Comparison of ENCODE assay signal across 8 cellular contexts in genomic region chr6:167827062-167827587, GRCh38. TPM values are rescaled to one million over a fixed set of nuclear protein-coding genes. Genes with fewer than 3 reads are reported as not detected.
DNase-seq lines count a peak whose midpoint lies in the region; ATAC-seq, FAIRE-seq and TF ChIP-seq lines count a peak whose summit lies in the region.

No MANE protein-coding gene starts in this region.

- WGBS in K562 (ENCODE audit: insufficient coverage, low coverage, missing lambda C conversion rate), result 0% methylated on average over 7 of the region's 77 CpGs
- WGBS in HepG2 (ENCODE audit: low lambda C conversion rate), result 3% methylated on average over 35 of the region's 77 CpGs
- WGBS in urinary bladder, result under 1% methylated on average over 54 of the region's 77 CpGs

- H3K4me3 ChIP-seq in K562, result peak overlapping the region; percentile 74
- peak overlapping the region; percentile 78 to 100 (median 95); a peak in 5 of 6 replicates for H3K4me3 ChIP-seq in HepG2 (replicated peaks in 1 of 3; ENCODE audit: insufficient read depth in 1 of 3, low read depth in 2 of 3, low read length in 3 of 3)
- peak overlapping the region; percentile 100 for H3K4me3 ChIP-seq in urinary bladder (ENCODE audit: low read depth, low read length)

- no TSS peak for BruUV-seq in K562 (replicated peaks; lab: Mats Ljungman, UMichigan)
- no TSS peak for BruUV-seq in HepG2 (replicated peaks; lab: Mats Ljungman, UMichigan)

- ATAC-seq in GM21737 (IDR thresholded peaks at IDR 0.05; ENCODE audit: unreplicated experiment) (peak; percentile 31), K562 (no peak; the same call in 2 of the 3 replicates), HepG2 (peak; percentile 18)

- H2AFZ ChIP-seq in K562 (ENCODE audit: low read depth, low read length) (peak overlapping the region; percentile 32; the same call in 1 of the 2 replicates), HepG2 (ENCODE audit: low read length) (no peak overlapping the region)

- H3K9me3 Mint-ChIP-seq in T-helper 2 cell treated with Interferon-gamma antibody and Interleukin-4, amounts not matched to agents 5 μg/mL and 100 μg/mL, for 36 hours, result no peaks in the 10 kb centered on the region

- no peaks in the 10 kb centered on the region for H3K9me3 ChIP-seq in K562 (replicated peaks; ENCODE audit: control insufficient read depth, insufficient read depth, low read depth, low read length)
- no peaks in the 10 kb centered on the region for H3K9me3 ChIP-seq in HepG2 (ENCODE audit: low read length)

- H3K4me2 ChIP-seq in K562 (ENCODE audit: insufficient read depth, low read length) (peak overlapping the region; percentile 85; the same call in 1 of the 2 replicates), HepG2 (ENCODE audit: low read depth, low read length) (no peak overlapping the region)

- peaks cover 48% of the 10 kb centered on the region for H3K79me2 ChIP-seq in K562 (ENCODE audit: control insufficient read depth, insufficient read depth, low read length)
- H3K79me2 ChIP-seq in HepG2 (ENCODE audit: insufficient read depth, low read length), result peaks cover 51% of the 10 kb centered on the region

- POLR2A ChIA-PET in K562 (lab: Yijun Ruan, JAX) (interaction anchor here (0.7 to 5.8 kb wide), 4 partner anchors 8 to 57 kb away, joined by 3 to 45 read pairs (median 6); no protein-coding TSS in a partner anchor), HepG2 (lab: Yijun Ruan, JAX) (interaction anchor here (1.3 to 2.2 kb wide), 5 partner anchors 21 to 148 kb away, joined by 4 to 9 read pairs (median 5); no protein-coding TSS in a partner anchor)

- H3K9ac ChIP-seq in K562 (ENCODE audit: insufficient read depth in 1 of 2, low read depth in 2 of 2, low read length in 2 of 2), result peak overlapping the region in 1 of 2 experiments; percentile 92; a peak in 3 of 4 replicates
- H3K9ac ChIP-seq in HepG2 (ENCODE audit: insufficient read depth, low read depth, low read length), result peak overlapping the region; percentile 85

- H3K36me3 Mint-ChIP-seq in T-helper 2 cell treated with Interferon-gamma antibody and Interleukin-4, amounts not matched to agents 5 μg/mL and 100 μg/mL, for 36 hours (ENCODE audit: low read depth), result no peaks in the 10 kb centered on the region

- no peak for TF ChIP-seq POLR2A in K562 (conservative IDR thresholded peaks at IDR 0.05)
- peak in 1 of 2 experiments; percentile 6; a peak in 1 of 4 replicates for TF ChIP-seq POLR2A in HepG2 (IDR thresholded peaks at IDR 0.05; ENCODE audit: insufficient read depth in 1 of 2, low read depth in 2 of 2, low read length in 2 of 2)

- TF ChIP-seq CTCF in K562 (IDR thresholded peaks at IDR 0.05 in 2 of 3, conservative IDR thresholded peaks at IDR 0.05 in 1 of 3; ENCODE audit: insufficient read depth in 2 of 3, low read depth in 1 of 3, low read length in 3 of 3), result no peak
- TF ChIP-seq CTCF in HepG2 (CRISPR knock-in tag; IDR thresholded peaks at IDR 0.05), result no peak

- H3K27me3 ChIP-seq in K562 (ENCODE audit: control insufficient read depth in 2 of 2, insufficient read depth in 2 of 2, low read length in 2 of 2) (no peaks in the 10 kb centered on the region), HepG2 (ENCODE audit: control insufficient read depth in 1 of 2, insufficient read depth in 2 of 2, low read length in 2 of 2) (no peaks in the 10 kb centered on the region; a peak in 1 of 5 replicates)

- DNase-seq in T-helper 2 cell (peak in 3 of 5 experiments; percentile 12 to 23 (median 12)), HuH-7 (ENCODE audit: low spot score) (peak; percentile 63), K562 (ENCODE audit: extremely low read depth in 1 of 4, low spot score in 3 of 4) (peak in 3 of 4 experiments; percentile 61 to 72 (median 67)), HepG2 (ENCODE audit: low spot score) (no peak), foreskin melanocyte (no peak)
- no peak for DNase-seq in T-helper 2 cell treated with Interferon-gamma antibody and Interleukin-4, amounts not matched to agents 5 μg/mL and 100 μg/mL, for 36 hours (ENCODE audit: low spot score)

- in situ Hi-C loops in K562 (cut with MboI), result no loop called here
- in situ Hi-C loops in HepG2 (cut with HindIII; ENCODE audit: extremely low pct_ligation_motif_present, low pct_unique_long_range_greater_than_20kb), result no loop called here

- no peak overlapping the region for H3K27ac Mint-ChIP-seq in T-helper 2 cell treated with Interferon-gamma antibody and Interleukin-4, amounts not matched to agents 5 μg/mL and 100 μg/mL, for 36 hours

- H3K9me1 ChIP-seq in K562 (ENCODE audit: control insufficient read depth, insufficient read depth, low read length), result no peaks in the 10 kb centered on the region

- H4K20me1 ChIP-seq in K562 (replicated peaks; ENCODE audit: control insufficient read depth, insufficient read depth, low read length) (peaks cover 18% of the 10 kb centered on the region), HepG2 (ENCODE audit: insufficient read depth, low read length) (peaks cover 44% of the 10 kb centered on the region)

- TF ChIP-seq RAD21 in K562 (CRISPR knock-in tag; conservative IDR thresholded peaks at IDR 0.05 in 1 of 2, IDR thresholded peaks at IDR 0.05 in 1 of 2) (no peak), HepG2 (CRISPR knock-in tag; IDR thresholded peaks at IDR 0.05) (no peak; the same call in 1 of the 2 replicates)

- CTCF ChIA-PET in K562 (lab: Yijun Ruan, JAX; ENCODE audit: low intra/inter-chr PET ratio), result no interaction called here
- CTCF ChIA-PET in HepG2 (lab: Yijun Ruan, JAX; ENCODE audit: low intra/inter-chr PET ratio, low total read pairs), result no interaction called here

- no peak for FAIRE-seq in K562 (lab: Jason Lieb, UNC)
- FAIRE-seq in HepG2 (lab: Jason Lieb, UNC), result no peak

- H3K36me3 ChIP-seq in K562 (ENCODE audit: control insufficient read depth, insufficient read depth, low read length) (no peaks in the 10 kb centered on the region), HepG2 (replicated peaks in 1 of 2; ENCODE audit: control insufficient read depth in 1 of 2, insufficient read depth in 2 of 2, low read length in 2 of 2) (peaks cover 0 to 10% of the 10 kb centered on the region in 2 experiments; a peak in 2 of 5 replicates), urinary bladder (ENCODE audit: insufficient read depth) (no peaks in the 10 kb centered on the region)

- H3K4me1 Mint-ChIP-seq in T-helper 2 cell treated with Interferon-gamma antibody and Interleukin-4, amounts not matched to agents 5 μg/mL and 100 μg/mL, for 36 hours (ENCODE audit: low read depth), result peaks cover 28% of the 10 kb centered on the region

- peaks cover 24 to 33% of the 10 kb centered on the region in 2 experiments for H3K4me1 ChIP-seq in K562 (replicated peaks in 1 of 2; ENCODE audit: control insufficient read depth in 2 of 2, insufficient read depth in 2 of 2, low read length in 2 of 2)
- peaks cover 44% of the 10 kb centered on the region for H3K4me1 ChIP-seq in HepG2 (ENCODE audit: insufficient read depth, low read length)
- no peaks in the 10 kb centered on the region for H3K4me1 ChIP-seq in urinary bladder (ENCODE audit: insufficient read depth)

- TF ChIP-seq EP300 in K562 (IDR thresholded peaks at IDR 0.05; ENCODE audit: low read length), result no peak
- TF ChIP-seq EP300 in HepG2 (IDR thresholded peaks at IDR 0.05; ENCODE audit: low read depth in 2 of 2, low read length in 2 of 2), result no peak
- TF ChIP-seq EP300 in HepG2 (CRISPR knock-in tag; IDR thresholded peaks at IDR 0.05; ENCODE audit: borderline replicate concordance), result no peak

- peaks cover 72% of the 10 kb centered on the region for H3K27me3 Mint-ChIP-seq in T-helper 2 cell treated with Interferon-gamma antibody and Interleukin-4, amounts not matched to agents 5 μg/mL and 100 μg/mL, for 36 hours (ENCODE audit: low read depth)

- intact Hi-C loops in K562 (cut with micrococcal nuclease) (loop anchor here (5.0 kb wide), 1 partner anchor 60 kb away; no protein-coding TSS in a partner anchor), HepG2 (cut with micrococcal nuclease; ENCODE audit: unreplicated experiment) (loop anchor here (2.0 to 5.0 kb wide), 5 partner anchors 65 to 325 kb away; no protein-coding TSS in a partner anchor)

- H3K27ac ChIP-seq in K562 (ENCODE audit: extremely low read depth, low read depth, low read length), result peak overlapping the region; percentile 52; the same call in 2 of the 3 replicates
- peak overlapping the region; percentile 87 for H3K27ac ChIP-seq in HepG2 (ENCODE audit: extremely low read length, insufficient read depth, low read length)
- H3K27ac ChIP-seq in urinary bladder (ENCODE audit: low read depth), result peak overlapping the region; percentile 28

- no peak overlapping the region for H3K4me3 Mint-ChIP-seq in T-helper 2 cell treated with Interferon-gamma antibody and Interleukin-4, amounts not matched to agents 5 μg/mL and 100 μg/mL, for 36 hours

RNA-seq across cellular contexts. Expression of gene AFDN, which starts 0.4 kb away (rescaled TPM):
- total RNA-seq in K562 (2011; cell fraction: chromatin; rRNA removed; ENCODE audit: low replicate concordance), result 294 and 779 TPM in 2 replicates
- 128 and 193 TPM in 2 replicates for total RNA-seq in K562 (2011; cell fraction: nucleolus; rRNA removed)
- total RNA-seq in K562 (2011; cell fraction: nucleoplasm; rRNA removed), result 330 and 387 TPM in 2 replicates
- 91.9 and 117 TPM in 2 replicates for total RNA-seq in K562 (2014; rRNA removed)
- 114 and 135 TPM in 2 replicates for total RNA-seq in K562 (2014; rRNA removed; fragmentation: Illumina TruSeq; extraction: Trizol)
- 111 and 112 TPM in 2 replicates for total RNA-seq in K562 (2015; rRNA removed; fragmentation: Illumina TruSeq; extraction: Trizol)
- total RNA-seq in K562 (2021), result 106 and 129 TPM in 2 replicates
- 95.7 and 96.7 TPM in 2 replicates for polyA plus RNA-seq in K562 (2011; rRNA removed)
- polyA plus RNA-seq in K562 (2011; cell fraction: cytosol; rRNA removed), result 29.3 and 38.3 TPM in 2 replicates
- polyA plus RNA-seq in K562 (2011; cell fraction: nucleus; rRNA removed), result 374 and 388 TPM in 2 replicates
- polyA plus RNA-seq in K562 (2012), result 62.0 and 64.2 TPM in 2 replicates
- 95.0 and 105 TPM in 2 replicates for polyA plus RNA-seq in K562 (2014; fragmentation: Illumina TruSeq; extraction: Trizol)
- 1 to 10 TPM; 7.2 to 9.7 TPM for polyA plus RNA-seq in K562 (2014; fragmentation: Nextera tagmentation; extraction: Ambion mirVana)
- 78.9 and 96.4 TPM in 2 replicates for polyA plus RNA-seq in K562 (2014; rRNA removed)
- polyA minus RNA-seq in K562 (2011; rRNA and poly(A)+ RNA removed), result 183 and 194 TPM in 2 replicates
- polyA minus RNA-seq in K562 (2011; cell fraction: cytosol; rRNA and poly(A)+ RNA removed), result 78.4 and 100 TPM in 2 replicates
- polyA minus RNA-seq in K562 (2011; cell fraction: nucleus; rRNA and poly(A)+ RNA removed), result 234 and 345 TPM in 2 replicates
- total RNA-seq in HepG2 (2016; rRNA removed; fragmentation: Illumina TruSeq; extraction: Trizol), result 97.8 and 136 TPM in 2 replicates
- total RNA-seq in HepG2 (2016; cell fraction: cytosol; rRNA removed; fragmentation: Illumina TruSeq; extraction: Trizol; ENCODE audit: low read depth), result 82.1 and 86.5 TPM in 2 replicates
- 90.9 and 138 TPM in 2 replicates for total RNA-seq in HepG2 (2016; cell fraction: insoluble cytoplasmic fraction; rRNA removed; fragmentation: Illumina TruSeq; extraction: Trizol)
- 67.9 and 80.5 TPM in 2 replicates for total RNA-seq in HepG2 (2016; cell fraction: membrane; rRNA removed; fragmentation: Illumina TruSeq; extraction: Trizol)
- 248 and 270 TPM in 2 replicates for total RNA-seq in HepG2 (2016; cell fraction: nucleus; rRNA removed; fragmentation: Illumina TruSeq; extraction: Trizol)
- polyA plus RNA-seq in HepG2 (2011; rRNA removed), result 151 and 156 TPM in 2 replicates
- 52.5 and 65.6 TPM in 2 replicates for polyA plus RNA-seq in HepG2 (2011; cell fraction: cytosol; rRNA removed)
- polyA plus RNA-seq in HepG2 (2011; cell fraction: nucleus; rRNA removed), result 488 and 509 TPM in 2 replicates
- polyA plus RNA-seq in HepG2 (2012), result 141 and 152 TPM in 2 replicates
- polyA plus RNA-seq in HepG2 (2016; cell fraction: cytosol; fragmentation: Illumina TruSeq; extraction: Trizol; ENCODE audit: low read depth), result 1.8 and 2.1 TPM in 2 replicates
- polyA plus RNA-seq in HepG2 (2016; cell fraction: insoluble cytoplasmic fraction; fragmentation: Illumina TruSeq; extraction: Trizol; ENCODE audit: low read depth), result 62.7 and 70.2 TPM in 2 replicates
- 7.1 and 7.2 TPM in 2 replicates for polyA plus RNA-seq in HepG2 (2016; cell fraction: membrane; fragmentation: Illumina TruSeq; extraction: Trizol; ENCODE audit: low read depth)
- polyA plus RNA-seq in HepG2 (2016; cell fraction: nucleus; fragmentation: Illumina TruSeq; extraction: Trizol; ENCODE audit: insufficient read depth, low read depth), result 361 and 384 TPM in 2 replicates
- polyA minus RNA-seq in HepG2 (2011; rRNA and poly(A)+ RNA removed; ENCODE audit: low replicate concordance), result 24.6 and 223 TPM in 2 replicates
- 115 and 134 TPM in 2 replicates for polyA minus RNA-seq in HepG2 (2011; cell fraction: cytosol; rRNA and poly(A)+ RNA removed)
- 847 and 897 TPM in 2 replicates for polyA minus RNA-seq in HepG2 (2011; cell fraction: nucleus; rRNA and poly(A)+ RNA removed)
- 177 TPM for total RNA-seq in urinary bladder
- polyA plus RNA-seq in urinary bladder, result 29.6 TPM

Comparison
In these comparisons a context has a peak if more than half of its experiments do, and no peak if none do; other contexts are left out.
1. DNase-seq: peak in T-helper 2 cell (3 of 5), HuH-7 (single experiment) and K562 (3 of 4); none in T-helper 2 cell treated with Interferon-gamma antibody and Interleukin-4, amounts not matched to agents 5 μg/mL and 100 μg/mL, for 36 hours (single experiment), HepG2 (single experiment) and foreskin melanocyte (single experiment).
2. H3K27ac ChIP-seq: peak in every context shown above with its lines; median percentile 87 in HepG2; 52 in K562; 28 in urinary bladder.
3. Peak in every context shown above with its lines, with median percentiles within 50 percentile points of each other: H3K4me3 ChIP-seq.